Comparison of ENCODE assay signal across 27 cellular contexts in genomic region chr3:143581972-143582722, GRCh38.
A peak's percentile ranks its signal among the peaks of the same experiment; 100 is the strongest.
DNase-seq lines count a peak whose midpoint lies in the region; ATAC-seq, FAIRE-seq and TF ChIP-seq lines count a peak whose summit lies in the region.
"Had no signal": no experiment of that assay in that cellular context is flagged by ENCODE, and none has a peak within 500 bp of the region (broad histone marks: within the 10 kb centered on the region; RNA-seq: fewer than 3 reads in every experiment).

No MANE protein-coding gene starts in this region.

- H3K4me1 ChIP-seq in right lobe of liver: no peaks in the 10 kb centered on the region

- no peak for DNase-seq in activated T-cell treated with anti-CD3 and anti-CD28 coated beads, Interleukin-2, amount 50 U/mL, for 4 hours
- DNase-seq in activated T-cell treated with anti-CD3 and anti-CD28 coated beads, Interleukin-2, amount 50 U/mL, for 24 hours: no peak
- DNase-seq in GM19239 (ENCODE audit: insufficient read length, low spot score) (no peak), renal cortical epithelial cell (ENCODE audit: low read depth) (peak; percentile 63), right lobe of liver (no peak)
- no peak for DNase-seq in activated effector memory CD4-positive, alpha-beta T cell treated with anti-CD3 and anti-CD28 coated beads, Interleukin-2, amount 50 U/mL, for 16 hours
- DNase-seq in activated T-helper 2 cell treated with anti-CD3 and anti-CD28 coated beads, Interferon-gamma antibody, Interleukin-2, Interleukin-4, amounts not matched to agents 10 μg/mL and 5 μg/mL and 100 μg/mL, durations not matched to agents 14 hours and 24 hours and 36 hours (ENCODE audit: low spot score): no peak
- DNase-seq: activated CD8-positive, alpha-beta T cell treated with anti-CD3 and anti-CD28 coated beads, Interleukin-2, amount 10 ng/mL, durations not matched to agents 7 days and 5 days; activated naive CD8-positive, alpha-beta T cell treated with anti-CD3 and anti-CD28 coated beads for 36 hours; foreskin fibroblast; GOT3; immature natural killer cell; KG1; mucosa of descending colon; NCI-H146; NCI-H510A treated with DMSO at 0.1 percent for 48 hours; nephron progenitor cell; WERI-Rb-1 had no signal

- no peak overlapping the region for H3K4me3 ChIP-seq in right lobe of liver
- H3K4me3 ChIP-seq: BLaER1 treated with 17β-estradiol and CSF1 and Interleukin-3, amounts not matched to agents 10 nM and 100 nM; mucosa of descending colon; suprapubic skin had no signal

- H3K27ac Mint-ChIP-seq in activated T-cell treated with anti-CD3 and anti-CD28 coated beads, Interleukin-2, amount 50 U/mL, for 24 hours: no peak overlapping the region
- H3K27ac Mint-ChIP-seq in activated T-helper 2 cell treated with anti-CD3 and anti-CD28 coated beads, Interferon-gamma antibody, Interleukin-2, Interleukin-4, amounts not matched to agents 10 μg/mL and 5 μg/mL and 100 μg/mL, durations not matched to agents 14 hours and 24 hours and 36 hours: no peak overlapping the region
- H3K27ac Mint-ChIP-seq: activated CD8-positive, alpha-beta T cell treated with anti-CD3 and anti-CD28 coated beads, Interleukin-2, amount 10 ng/mL, durations not matched to agents 7 days and 5 days; activated naive CD8-positive, alpha-beta T cell treated with anti-CD3 and anti-CD28 coated beads for 36 hours; nephron progenitor cell; T-helper 2 cell treated with Interferon-gamma antibody and Interleukin-4, amounts not matched to agents 5 μg/mL and 100 μg/mL, for 36 hours had no signal

- H3K27ac ChIP-seq in right lobe of liver: no peak overlapping the region
- H3K27ac ChIP-seq: BLaER1 treated with 17β-estradiol and CSF1 and Interleukin-3, amounts not matched to agents 10 nM and 100 nM; epithelial cell of prostate; suprapubic skin; WERI-Rb-1 had no signal

- H3K9me3 Mint-ChIP-seq in activated T-cell treated with anti-CD3 and anti-CD28 coated beads, Interleukin-2, amount 50 U/mL, for 4 hours: no peaks in the 10 kb centered on the region
- H3K9me3 Mint-ChIP-seq in activated T-cell treated with anti-CD3 and anti-CD28 coated beads, Interleukin-2, amount 50 U/mL, for 24 hours: no peaks in the 10 kb centered on the region
- H3K9me3 Mint-ChIP-seq in activated T-helper 2 cell treated with anti-CD3 and anti-CD28 coated beads, Interferon-gamma antibody, Interleukin-2, Interleukin-4, amounts not matched to agents 10 μg/mL and 5 μg/mL and 100 μg/mL, durations not matched to agents 14 hours and 24 hours and 36 hours: no peaks in the 10 kb centered on the region
- H3K9me3 Mint-ChIP-seq: activated naive CD8-positive, alpha-beta T cell treated with anti-CD3 and anti-CD28 coated beads for 36 hours; central memory CD8-positive, alpha-beta T cell; nephron progenitor cell; T-helper 2 cell treated with Interferon-gamma antibody and Interleukin-4, amounts not matched to agents 5 μg/mL and 100 μg/mL, for 36 hours had no signal

- H3K27me3 Mint-ChIP-seq in activated T-cell treated with anti-CD3 and anti-CD28 coated beads, Interleukin-2, amount 50 U/mL, for 4 hours (ENCODE audit: low read depth): no peaks in the 10 kb centered on the region
- no peaks in the 10 kb centered on the region for H3K27me3 Mint-ChIP-seq in activated T-cell treated with anti-CD3 and anti-CD28 coated beads, Interleukin-2, amount 50 U/mL, for 24 hours
- H3K27me3 Mint-ChIP-seq in activated T-helper 2 cell treated with anti-CD3 and anti-CD28 coated beads, Interferon-gamma antibody, Interleukin-2, Interleukin-4, amounts not matched to agents 10 μg/mL and 5 μg/mL and 100 μg/mL, durations not matched to agents 14 hours and 24 hours and 36 hours (ENCODE audit: low read depth): no peaks in the 10 kb centered on the region
- H3K27me3 Mint-ChIP-seq: activated naive CD8-positive, alpha-beta T cell treated with anti-CD3 and anti-CD28 coated beads for 36 hours; central memory CD8-positive, alpha-beta T cell had no signal

- no peaks in the 10 kb centered on the region for H3K36me3 ChIP-seq in right lobe of liver
- H3K36me3 ChIP-seq: suprapubic skin, WERI-Rb-1 had no signal

- H3K4me1 Mint-ChIP-seq in activated T-cell treated with anti-CD3 and anti-CD28 coated beads, Interleukin-2, amount 50 U/mL, for 4 hours (ENCODE audit: low read depth): peaks cover 5% of the 10 kb centered on the region
- peaks cover 15% of the 10 kb centered on the region for H3K4me1 Mint-ChIP-seq in activated T-cell treated with anti-CD3 and anti-CD28 coated beads, Interleukin-2, amount 50 U/mL, for 24 hours (ENCODE audit: low read depth)
- H3K4me1 Mint-ChIP-seq in activated T-helper 2 cell treated with anti-CD3 and anti-CD28 coated beads, Interferon-gamma antibody, Interleukin-2, Interleukin-4, amounts not matched to agents 10 μg/mL and 5 μg/mL and 100 μg/mL, durations not matched to agents 14 hours and 24 hours and 36 hours (ENCODE audit: low read depth): peaks cover 19% of the 10 kb centered on the region
- H3K4me1 Mint-ChIP-seq: immature natural killer cell had no signal

- no peaks in the 10 kb centered on the region for H3K9me3 ChIP-seq in right lobe of liver
- H3K9me3 ChIP-seq: mucosa of descending colon, suprapubic skin had no signal

- FAIRE-seq in GM19239 (lab: Jason Lieb, UNC): peak; percentile 60
- FAIRE-seq: astrocyte, GM18507, urothelium cell line had no signal

- intact Hi-C loops in right lobe of liver (cut with DNase I): no loop called here
- intact Hi-C loops in activated T-helper 2 cell treated with anti-CD3 and anti-CD28 coated beads, Interferon-gamma antibody, Interleukin-2, Interleukin-4, amounts not matched to agents 10 μg/mL and 5 μg/mL and 100 μg/mL, durations not matched to agents 14 hours and 24 hours and 36 hours (cut with micrococcal nuclease): no loop called here

- WGBS in right lobe of liver (ENCODE audit: insufficient coverage, low coverage, low lambda C conversion rate, missing lambda C conversion rate): 71% methylated on average over 6 of the region's 6 CpGs

- peak; percentile 14 to 44 for ATAC-seq in activated T-cell treated with anti-CD3 and anti-CD28 coated beads, Interleukin-2, amount 50 U/mL, for 4 hours
- ATAC-seq in HG03280 (IDR thresholded peaks at IDR 0.05; ENCODE audit: unreplicated experiment) (peak; percentile 37), right lobe of liver (no peak)
- ATAC-seq: activated CD8-positive, alpha-beta T cell treated with anti-CD3 and anti-CD28 coated beads, Interleukin-2, amount 10 ng/mL, durations not matched to agents 7 days and 5 days; mucosa of descending colon had no signal

- no peak overlapping the region for H3K4me3 Mint-ChIP-seq in activated T-cell treated with anti-CD3 and anti-CD28 coated beads, Interleukin-2, amount 50 U/mL, for 4 hours
- H3K4me3 Mint-ChIP-seq in activated T-cell treated with anti-CD3 and anti-CD28 coated beads, Interleukin-2, amount 50 U/mL, for 24 hours: no peak overlapping the region
- H3K4me3 Mint-ChIP-seq in activated T-helper 2 cell treated with anti-CD3 and anti-CD28 coated beads, Interferon-gamma antibody, Interleukin-2, Interleukin-4, amounts not matched to agents 10 μg/mL and 5 μg/mL and 100 μg/mL, durations not matched to agents 14 hours and 24 hours and 36 hours (ENCODE audit: low read depth): no peak overlapping the region
- H3K4me3 Mint-ChIP-seq: activated CD8-positive, alpha-beta T cell treated with anti-CD3 and anti-CD28 coated beads, Interleukin-2, amount 10 ng/mL, durations not matched to agents 7 days and 5 days; activated naive CD8-positive, alpha-beta T cell treated with anti-CD3 and anti-CD28 coated beads for 36 hours; central memory CD8-positive, alpha-beta T cell; immature natural killer cell; nephron progenitor cell; T-helper 2 cell treated with Interferon-gamma antibody and Interleukin-4, amounts not matched to agents 5 μg/mL and 100 μg/mL, for 36 hours had no signal

- no peak for TF ChIP-seq CTCF in right lobe of liver (IDR thresholded peaks at IDR 0.05)

- TF ChIP-seq POLR2A in right lobe of liver (IDR thresholded peaks at IDR 0.05): no peak

- peaks cover 32% of the 10 kb centered on the region for H3K36me3 Mint-ChIP-seq in activated T-cell treated with anti-CD3 and anti-CD28 coated beads, Interleukin-2, amount 50 U/mL, for 4 hours (ENCODE audit: insufficient read depth)
- peaks cover 5% of the 10 kb centered on the region for H3K36me3 Mint-ChIP-seq in activated T-cell treated with anti-CD3 and anti-CD28 coated beads, Interleukin-2, amount 50 U/mL, for 24 hours (ENCODE audit: low read depth)
- no peaks in the 10 kb centered on the region for H3K36me3 Mint-ChIP-seq in activated T-helper 2 cell treated with anti-CD3 and anti-CD28 coated beads, Interferon-gamma antibody, Interleukin-2, Interleukin-4, amounts not matched to agents 10 μg/mL and 5 μg/mL and 100 μg/mL, durations not matched to agents 14 hours and 24 hours and 36 hours (ENCODE audit: low read depth)

- no peaks in the 10 kb centered on the region for H3K27me3 ChIP-seq in right lobe of liver
- H3K27me3 ChIP-seq: BLaER1 treated with 17β-estradiol and CSF1 and Interleukin-3, amounts not matched to agents 10 nM and 100 nM; suprapubic skin had no signal

Comparison
In these comparisons a context has a peak if more than half of its experiments do, and no peak if none do; other contexts are left out.
1. ATAC-seq: peak in activated T-cell treated with anti-CD3 and anti-CD28 coated beads, Interleukin-2, amount 50 U/mL, for 4 hours (2 of 2) and HG03280 (single experiment); none in right lobe of liver (0 of 4).